ENCODE assay signal across 2 cellular contexts in genomic region chr12:89980236-89980635, GRCh38.
A peak's percentile ranks its signal among the peaks of the same experiment; 100 is the strongest.
TF ChIP-seq lines count a peak whose summit lies in the region.

No MANE protein-coding gene starts in this region.

TF ChIP-seq in IMR-90, 13 proteins besides CTCF, POLR2A, EP300 and RAD21:
- TF ChIP-seq CHD1 (IDR thresholded peaks at IDR 0.05; ENCODE audit: low read depth, low read length), result no peak
- no peak for TF ChIP-seq NFE2L2 (IDR thresholded peaks at IDR 0.05; ENCODE audit: low read depth, low read length)
- TF ChIP-seq RCOR1 (IDR thresholded peaks at IDR 0.05; ENCODE audit: insufficient replicate concordance, low read length), result no peak
- TF ChIP-seq MAFK (IDR thresholded peaks at IDR 0.05; ENCODE audit: low read depth, low read length), result no peak
- TF ChIP-seq CEBPB (IDR thresholded peaks at IDR 0.05; ENCODE audit: low read depth, low read length), result peak; percentile 86
- TF ChIP-seq MAZ (IDR thresholded peaks at IDR 0.05; ENCODE audit: borderline replicate concordance, low read depth, low read length), result no peak
- TF ChIP-seq BHLHE40 (IDR thresholded peaks at IDR 0.05; ENCODE audit: low read depth, low read length), result no peak
- TF ChIP-seq USF2 (IDR thresholded peaks at IDR 0.05; ENCODE audit: low read depth, low read length), result no peak

TF ChIP-seq in K562, 482 proteins besides CTCF, POLR2A, EP300 and RAD21:
- TF ChIP-seq SNRNP70 (optimal IDR thresholded peaks at IDR 0.05; ENCODE audit: low read depth, low read length) (no peak), CEBPG (CRISPR knock-in tag; IDR thresholded peaks at IDR 0.05) (0 out of 2 replicates have a peak, but pooled peaks have one; percentile 45), CEBPG (tag; conservative IDR thresholded peaks at IDR 0.05 in 1 of 2, IDR thresholded peaks at IDR 0.05 in 1 of 2) (peak; percentile 45 to 78; a peak in 3 of 4 replicates), ATF3 (IDR thresholded peaks at IDR 0.05) (peak; percentile 37), ATF3 (CRISPR knock-in tag; conservative IDR thresholded peaks at IDR 0.05) (no peak)
